In the genomic region with DNA sequence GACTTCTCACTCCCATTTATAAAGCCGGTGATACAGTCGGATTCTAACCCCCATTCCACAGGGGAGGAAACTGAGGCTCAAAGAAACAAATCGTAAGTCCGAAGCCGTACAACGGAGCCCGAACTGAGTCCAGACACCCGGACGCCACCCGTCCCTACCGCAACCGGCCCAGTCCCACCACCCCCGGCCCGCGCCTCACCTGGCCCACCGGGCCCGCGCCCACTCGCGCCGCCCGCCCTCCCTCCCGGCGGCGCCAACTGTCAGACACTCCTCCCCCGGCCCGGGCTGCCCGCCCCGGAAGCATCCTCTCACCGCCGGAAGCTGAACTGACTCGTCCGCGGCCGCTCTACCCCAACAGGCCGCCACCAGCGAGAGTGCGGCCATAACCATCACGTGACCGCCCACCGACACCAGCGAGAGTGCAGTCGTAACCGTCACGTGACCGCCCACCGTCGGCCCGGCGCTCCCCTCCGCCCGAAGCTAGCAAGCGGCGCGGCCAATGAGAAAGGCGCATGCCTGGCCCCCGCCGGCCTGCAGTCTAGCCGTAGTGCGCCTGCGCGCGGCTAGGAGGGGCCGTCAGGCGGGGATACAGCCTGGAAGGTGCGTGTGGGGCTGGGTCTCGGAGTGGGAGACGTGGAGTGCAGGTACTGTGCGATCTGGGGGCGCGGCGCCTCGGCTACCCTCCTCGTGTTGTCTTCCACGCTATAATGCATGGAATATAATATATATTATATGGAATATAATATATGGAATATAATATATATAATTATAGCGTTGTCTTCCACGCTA, we compare ENCODE assay signal across 8 cellular contexts.
A peak's percentile ranks its signal among the peaks of the same experiment; 100 is the strongest.
DNase-seq lines count a peak whose midpoint lies in the region; ATAC-seq and TF ChIP-seq lines count a peak whose summit lies in the region.

A gene with protein sequence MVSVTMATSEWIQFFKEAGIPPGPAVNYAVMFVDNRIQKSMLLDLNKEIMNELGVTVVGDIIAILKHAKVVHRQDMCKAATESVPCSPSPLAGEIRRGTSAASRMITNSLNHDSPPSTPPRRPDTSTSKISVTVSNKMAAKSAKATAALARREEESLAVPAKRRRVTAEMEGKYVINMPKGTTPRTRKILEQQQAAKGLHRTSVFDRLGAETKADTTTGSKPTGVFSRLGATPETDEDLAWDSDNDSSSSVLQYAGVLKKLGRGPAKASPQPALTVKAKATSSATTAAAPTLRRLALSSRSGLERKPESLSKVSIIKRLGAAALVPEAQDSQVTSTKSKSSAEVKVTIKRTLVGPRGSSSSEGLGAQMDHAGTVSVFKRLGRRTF (minus strand): TSS at position 273 of the 789 bp plus-strand sequence. CDS start 6,540 bp downstream, outside the sequence.
A gene with protein sequence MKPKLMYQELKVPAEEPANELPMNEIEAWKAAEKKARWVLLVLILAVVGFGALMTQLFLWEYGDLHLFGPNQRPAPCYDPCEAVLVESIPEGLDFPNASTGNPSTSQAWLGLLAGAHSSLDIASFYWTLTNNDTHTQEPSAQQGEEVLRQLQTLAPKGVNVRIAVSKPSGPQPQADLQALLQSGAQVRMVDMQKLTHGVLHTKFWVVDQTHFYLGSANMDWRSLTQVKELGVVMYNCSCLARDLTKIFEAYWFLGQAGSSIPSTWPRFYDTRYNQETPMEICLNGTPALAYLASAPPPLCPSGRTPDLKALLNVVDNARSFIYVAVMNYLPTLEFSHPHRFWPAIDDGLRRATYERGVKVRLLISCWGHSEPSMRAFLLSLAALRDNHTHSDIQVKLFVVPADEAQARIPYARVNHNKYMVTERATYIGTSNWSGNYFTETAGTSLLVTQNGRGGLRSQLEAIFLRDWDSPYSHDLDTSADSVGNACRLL (plus strand): TSS at position 571 of the 789 bp plus-strand sequence. CDS start 17,789 bp downstream, outside the sequence.

- ATAC-seq in GM19025 (IDR thresholded peaks at IDR 0.05; ENCODE audit: low read depth, unreplicated experiment) (peak; percentile 96), HG03342 (IDR thresholded peaks at IDR 0.05; ENCODE audit: unreplicated experiment) (peak; percentile 91)
- peak; percentile 98 for ATAC-seq in central memory CD8-positive, alpha-beta T cell (replicated peaks; ENCODE audit: extremely low read depth, poor library complexity, severe bottlenecking)

- peaks cover 13% of the 10 kb centered on the region for H3K36me3 Mint-ChIP-seq in central memory CD8-positive, alpha-beta T cell (ENCODE audit: insufficient read depth)

- TF ChIP-seq CTCF in AG09309 (IDR thresholded peaks at IDR 0.05; ENCODE audit: control insufficient read depth, insufficient read depth, low read depth, low read length, missing control alignments), result no peak

- peak; percentile 94 for DNase-seq in AG09309 (ENCODE audit: low read depth)
- peak; percentile 98 to 100 for DNase-seq in NCI-H446 (lab: John Stamatoyannopoulos, UW)
- peak; percentile 96 for DNase-seq in activated CD4-positive, CD25-positive, alpha-beta regulatory T cell treated with anti-CD3 and anti-CD28 coated beads, Interleukin-2, amount 50 U/mL, for 16 hours (ENCODE audit: low read depth, low spot score)
- peak; percentile 91 to 97 for DNase-seq in central memory CD8-positive, alpha-beta T cell (ENCODE audit: low spot score in 2 of 2)
- DNase-seq in iris pigment epithelial cell (ENCODE audit: low read depth), result peak; percentile 99
- peak; percentile 97 for DNase-seq in stimulated activated CD4-positive, alpha-beta T cell treated with anti-CD3 and anti-CD28 coated beads, Interleukin-12 subunit alpha, Interleukin-12 subunit beta, amount 100 ng/mL, for 4 hours

- H3K27ac Mint-ChIP-seq in central memory CD8-positive, alpha-beta T cell (ENCODE audit: low read depth), result peak within 1 kb of the TSS; percentile 60

- H3K4me3 Mint-ChIP-seq in central memory CD8-positive, alpha-beta T cell, result peak within 1 kb of the TSS; percentile 79

- peak within 1 kb of the TSS; percentile 86 for H3K4me3 ChIP-seq in AG09309 (ENCODE audit: control insufficient read depth, low read depth, low read length)

- H3K9me3 Mint-ChIP-seq in central memory CD8-positive, alpha-beta T cell, result no peaks in the 10 kb centered on the region

- H3K4me1 Mint-ChIP-seq in central memory CD8-positive, alpha-beta T cell, result peaks cover 23% of the 10 kb centered on the region

- no peaks in the 10 kb centered on the region for H3K27me3 Mint-ChIP-seq in central memory CD8-positive, alpha-beta T cell

Comparison
In these comparisons a context has a peak if more than half of its experiments do, and no peak if none do; other contexts are left out.
1. Peak in every context shown above with its lines: DNase-seq, ATAC-seq and H3K4me3 ChIP-seq.